ENCODE assay signal across 22 cellular contexts in genomic region chr17:74126179-74126900, GRCh38.
A peak's percentile ranks its signal among the peaks of the same experiment; 100 is the strongest.
DNase-seq lines count a peak whose midpoint lies in the region; ATAC-seq, FAIRE-seq and TF ChIP-seq lines count a peak whose summit lies in the region.
"Had no signal": no experiment of that assay in that cellular context is flagged by ENCODE, and none has a peak within 500 bp of the region (broad histone marks: within the 10 kb centered on the region; RNA-seq: fewer than 3 reads in every experiment).

No MANE protein-coding gene starts in this region.

- H3K4me1 ChIP-seq in endodermal cell (ENCODE audit: control insufficient read depth, insufficient read depth, low read length), result no peaks in the 10 kb centered on the region
- no peaks in the 10 kb centered on the region for H3K4me1 ChIP-seq in upper lobe of right lung

- TF ChIP-seq CTCF in endodermal cell (conservative IDR thresholded peaks at IDR 0.05), result no peak
- TF ChIP-seq CTCF in upper lobe of right lung (IDR thresholded peaks at IDR 0.05), result no peak

- H3K4me3 Mint-ChIP-seq in endodermal cell, result no peak overlapping the region

- DNase-seq in DMS79 treated with DMSO at 0.1 percent for 48 hours (lab: John Stamatoyannopoulos, UW) (peak; percentile 19), DMS79 (lab: John Stamatoyannopoulos, UW) (no peak), NCI-H2029 treated with DMSO at 0.1 percent for 48 hours (lab: John Stamatoyannopoulos, UW) (peak; percentile 38), endodermal cell (peak; percentile 36), upper lobe of right lung (peak; percentile 37), iPS-NIHi7 (ENCODE audit: extremely low spot score) (no peak), GM12891 (ENCODE audit: insufficient read length, low spot score) (no peak)
- no peak for DNase-seq in activated T-cell treated with anti-CD3 and anti-CD28 coated beads, Interleukin-2, amount 50 U/mL, for 1 hour
- DNase-seq: C1 segment of cervical spinal cord, COR-L47, DND-41, GF-D8, GOT3, MG63, NCI-H1105 treated with DMSO at 0.1 percent for 48 hours, NCI-H187, NCI-H2171, NCI-H446 treated with DMSO at 0.1 percent for 48 hours, NCI-H82, SW 1271 had no signal

- no peak overlapping the region for H3K27ac ChIP-seq in endodermal cell (ENCODE audit: low read depth, low read length)
- H3K27ac ChIP-seq in upper lobe of right lung, result no peak overlapping the region
- H3K27ac ChIP-seq: 22Rv1, SJSA1 had no signal

- WGBS in endodermal cell (ENCODE audit: insufficient coverage in 1 of 2, insufficient read length in 1 of 2), 2 experiments, result 88 to 89% methylated on average over 7 to 11 of the region's 11 CpGs

- intact Hi-C loops in upper lobe of right lung (cut with DNase I), result no loop called here

- H3K9me3 ChIP-seq in endodermal cell (ENCODE audit: control insufficient read depth, low read length) (peaks cover 7% of the 10 kb centered on the region), upper lobe of right lung (no peaks in the 10 kb centered on the region)

- H3K9me3 Mint-ChIP-seq in endodermal cell, result peaks cover 8% of the 10 kb centered on the region

- H3K36me3 Mint-ChIP-seq in endodermal cell (ENCODE audit: low read depth), result no peaks in the 10 kb centered on the region

- peak; percentile 28 for ATAC-seq in upper lobe of right lung

- H3K4me1 Mint-ChIP-seq in endodermal cell, result peaks cover 18% of the 10 kb centered on the region

- no peaks in the 10 kb centered on the region for H3K36me3 ChIP-seq in endodermal cell (ENCODE audit: control insufficient read depth, insufficient read depth, low read length)
- H3K36me3 ChIP-seq in upper lobe of right lung, result no peaks in the 10 kb centered on the region
- H3K36me3 ChIP-seq: MG63, SJSA1 had no signal

- no peak overlapping the region for H3K4me3 ChIP-seq in endodermal cell (ENCODE audit: low read length)
- no peak overlapping the region for H3K4me3 ChIP-seq in upper lobe of right lung
- H3K4me3 ChIP-seq: MG63, SJSA1 had no signal

- no peak for FAIRE-seq in GM12891 (lab: Jason Lieb, UNC)

- H3K27me3 Mint-ChIP-seq in endodermal cell (ENCODE audit: insufficient read depth), result peaks cover 4% of the 10 kb centered on the region

- no peak for TF ChIP-seq POLR2A in GM12891 (IDR thresholded peaks at IDR 0.05; ENCODE audit: low read depth, low read length)

- no peak overlapping the region for H3K9ac ChIP-seq in endodermal cell (ENCODE audit: extremely low read depth, low read length, poor library complexity, severe bottlenecking)

- H3K27ac Mint-ChIP-seq in endodermal cell, result no peak overlapping the region

- peaks cover 5% of the 10 kb centered on the region for H3K27me3 ChIP-seq in endodermal cell (ENCODE audit: control insufficient read depth, insufficient read depth, low read length, poor library complexity, severe bottlenecking)
- H3K27me3 ChIP-seq in upper lobe of right lung, result peaks cover 4% of the 10 kb centered on the region
- H3K27me3 ChIP-seq: SJSA1 had no signal

TF ChIP-seq in GM12891, 5 proteins besides CTCF, POLR2A, EP300 and RAD21:
- TF ChIP-seq SPI1 (IDR thresholded peaks at IDR 0.05; ENCODE audit: low read depth, low read length), result no peak
- TF ChIP-seq TAF1 (IDR thresholded peaks at IDR 0.05; ENCODE audit: low read depth, low read length), result no peak
- no peak for TF ChIP-seq POLR2AphosphoS5 (IDR thresholded peaks at IDR 0.05; ENCODE audit: low read depth, low read length)
- TF ChIP-seq PAX5 (IDR thresholded peaks at IDR 0.05; ENCODE audit: insufficient read depth, low read length, severe bottlenecking), result no peak
- no peak for TF ChIP-seq POU2F2 (IDR thresholded peaks at IDR 0.05; ENCODE audit: low read depth, low read length)

Comparison
In these comparisons a context has a peak if more than half of its experiments do, and no peak if none do; other contexts are left out.
1. DNase-seq: peak in DMS79 treated with DMSO at 0.1 percent for 48 hours (single experiment), NCI-H2029 treated with DMSO at 0.1 percent for 48 hours (single experiment), endodermal cell (single experiment) and upper lobe of right lung (single experiment); none in DMS79 (single experiment), iPS-NIHi7 (single experiment), GM12891 (single experiment) and activated T-cell treated with anti-CD3 and anti-CD28 coated beads, Interleukin-2, amount 50 U/mL, for 1 hour (single experiment).